8 cellular contexts compared by ENCODE assay signal in genomic region chr11:10878408-10879214, GRCh38. TPM values are rescaled to one million over a fixed set of nuclear protein-coding genes. Genes with fewer than 3 reads are reported as not detected.
DNase-seq lines count a peak whose midpoint lies in the region; ATAC-seq and TF ChIP-seq lines count a peak whose summit lies in the region.

No MANE protein-coding gene starts in this region.

- H3K27me3 Mint-ChIP-seq in activated CD8-positive, alpha-beta T cell treated with anti-CD3 and anti-CD28 coated beads for 36 hours, result no peaks in the 10 kb centered on the region
- H3K27me3 Mint-ChIP-seq in stimulated activated naive B cell treated with anti-CD40 and anti-IgM and Interleukin-4, amounts not matched to agents 10 μg/mL and 1 μg/mL and 100 μg/mL, for 72 hours, result no peaks in the 10 kb centered on the region

- H3K4me1 ChIP-seq in left ventricle myocardium inferior, result peaks cover 25% of the 10 kb centered on the region

- H3K27ac Mint-ChIP-seq in activated CD8-positive, alpha-beta T cell treated with anti-CD3 and anti-CD28 coated beads for 36 hours, result no peak overlapping the region
- H3K27ac Mint-ChIP-seq in stimulated activated naive B cell treated with anti-CD40 and anti-IgM and Interleukin-4, amounts not matched to agents 10 μg/mL and 1 μg/mL and 100 μg/mL, for 72 hours, result no peak overlapping the region

- intact Hi-C loops in activated CD8-positive, alpha-beta T cell treated with anti-CD3 and anti-CD28 coated beads for 36 hours (cut with micrococcal nuclease), result no loop called here
- intact Hi-C loops in left ventricle myocardium inferior (cut with micrococcal nuclease), result no loop called here

- peaks cover 1% of the 10 kb centered on the region for H3K9me3 ChIP-seq in left ventricle myocardium inferior (replicated peaks)

- H3K36me3 ChIP-seq in left ventricle myocardium inferior, result no peaks in the 10 kb centered on the region

- POLR2A ChIA-PET in activated CD8-positive, alpha-beta T cell treated with anti-CD3 and anti-CD28 coated beads for 36 hours (lab: Charles Lee), result interaction anchor here (0.7 to 4.5 kb wide), 4 partner anchors 13 to 1347 kb away, joined by 3 to 24 read pairs (median 10); partner anchors contain the start of genes EIF4G2 and ZBED5

- TF ChIP-seq CTCF in activated CD8-positive, alpha-beta T cell treated with anti-CD3 and anti-CD28 coated beads for 36 hours (IDR thresholded peaks at IDR 0.05), result peak; percentile 75
- TF ChIP-seq CTCF in left ventricle myocardium inferior (IDR thresholded peaks at IDR 0.05; ENCODE audit: borderline replicate concordance), result peak; percentile 70

- DNase-seq in A172 (ENCODE audit: low spot score) (peak; percentile 55), EH (ENCODE audit: low read depth) (peak; percentile 75), NCI-H1436 treated with DMSO at 0.1 percent for 48 hours (lab: John Stamatoyannopoulos, UW) (peak; percentile 23), left ventricle myocardium inferior (no peak), cerebellum (ENCODE audit: low spot score) (no peak), NK-92 (lab: John Stamatoyannopoulos, UW; ENCODE audit: unreplicated experiment) (no peak)
- DNase-seq in activated CD8-positive, alpha-beta T cell treated with anti-CD3 and anti-CD28 coated beads for 36 hours, result no peak
- peak; percentile 23 for DNase-seq in stimulated activated naive B cell treated with anti-CD40 and anti-IgM and Interleukin-4, amounts not matched to agents 10 μg/mL and 1 μg/mL and 100 μg/mL, for 72 hours

- H3K9me3 Mint-ChIP-seq in activated CD8-positive, alpha-beta T cell treated with anti-CD3 and anti-CD28 coated beads for 36 hours, result peaks cover under 1% of the 10 kb centered on the region
- H3K9me3 Mint-ChIP-seq in stimulated activated naive B cell treated with anti-CD40 and anti-IgM and Interleukin-4, amounts not matched to agents 10 μg/mL and 1 μg/mL and 100 μg/mL, for 72 hours, result peaks cover 5 to 8% of the 10 kb centered on the region in 2 donors

- no peak overlapping the region for H3K4me3 ChIP-seq in left ventricle myocardium inferior

- peaks cover 3% of the 10 kb centered on the region for H3K36me3 Mint-ChIP-seq in activated CD8-positive, alpha-beta T cell treated with anti-CD3 and anti-CD28 coated beads for 36 hours (ENCODE audit: low read depth)
- H3K36me3 Mint-ChIP-seq in stimulated activated naive B cell treated with anti-CD40 and anti-IgM and Interleukin-4, amounts not matched to agents 10 μg/mL and 1 μg/mL and 100 μg/mL, for 72 hours, result peaks cover 17 to 29% of the 10 kb centered on the region in 2 donors

- no peak overlapping the region for H3K27ac ChIP-seq in left ventricle myocardium inferior (replicated peaks)

- H3K27me3 ChIP-seq in left ventricle myocardium inferior (ENCODE audit: low read depth), result no peaks in the 10 kb centered on the region

- no peak overlapping the region for H3K4me3 Mint-ChIP-seq in activated CD8-positive, alpha-beta T cell treated with anti-CD3 and anti-CD28 coated beads for 36 hours
- H3K4me3 Mint-ChIP-seq in stimulated activated naive B cell treated with anti-CD40 and anti-IgM and Interleukin-4, amounts not matched to agents 10 μg/mL and 1 μg/mL and 100 μg/mL, for 72 hours, result no peak overlapping the region

- CTCF ChIA-PET in activated CD8-positive, alpha-beta T cell treated with anti-CD3 and anti-CD28 coated beads for 36 hours (lab: Charles Lee), result interaction anchor here (0.7 to 3.0 kb wide), 26 partner anchors 9 to 1242 kb away, joined by 3 to 29 read pairs (median 6); partner anchors contain the start of genes EIF4G2 and ZBED5

- peaks cover 9% of the 10 kb centered on the region for H3K4me1 Mint-ChIP-seq in activated CD8-positive, alpha-beta T cell treated with anti-CD3 and anti-CD28 coated beads for 36 hours (ENCODE audit: low read depth)
- H3K4me1 Mint-ChIP-seq in stimulated activated naive B cell treated with anti-CD40 and anti-IgM and Interleukin-4, amounts not matched to agents 10 μg/mL and 1 μg/mL and 100 μg/mL, for 72 hours, result peaks cover 11 to 23% of the 10 kb centered on the region in 2 donors

- ATAC-seq in activated CD8-positive, alpha-beta T cell treated with anti-CD3 and anti-CD28 coated beads for 36 hours, result peak; percentile 74
- peak; percentile 72 to 77 for ATAC-seq in stimulated activated naive B cell treated with anti-CD40 and anti-IgM and Interleukin-4, amounts not matched to agents 10 μg/mL and 1 μg/mL and 100 μg/mL, for 72 hours (replicated peaks)

RNA-seq across cellular contexts. Expression of gene ZBED5, which starts 20.8 kb away (rescaled TPM):
- total RNA-seq in A172 (2014; rRNA removed; shearing (Covaris generic)), result 43.0 and 46.8 TPM in 2 replicates
- total RNA-seq in activated CD8-positive, alpha-beta T cell treated with anti-CD3 and anti-CD28 coated beads for 36 hours, result 10 to 100 TPM; 35.7 to 36.7 TPM
- 41.6 TPM for total RNA-seq in left ventricle myocardium inferior
- 71.9 TPM for total RNA-seq in cerebellum

Comparison
In these comparisons a context has a peak if more than half of its experiments do, and no peak if none do; other contexts are left out.
1. DNase-seq: peak in A172 (single experiment), EH (single experiment), NCI-H1436 treated with DMSO at 0.1 percent for 48 hours (single experiment) and stimulated activated naive B cell treated with anti-CD40 and anti-IgM and Interleukin-4, amounts not matched to agents 10 μg/mL and 1 μg/mL and 100 μg/mL, for 72 hours (single experiment); none in activated CD8-positive, alpha-beta T cell treated with anti-CD3 and anti-CD28 coated beads for 36 hours (single experiment), left ventricle myocardium inferior (single experiment), cerebellum (single experiment) and NK-92 (single experiment).